Comparison of ENCODE assay signal across 1 cellular context in the genomic region with DNA sequence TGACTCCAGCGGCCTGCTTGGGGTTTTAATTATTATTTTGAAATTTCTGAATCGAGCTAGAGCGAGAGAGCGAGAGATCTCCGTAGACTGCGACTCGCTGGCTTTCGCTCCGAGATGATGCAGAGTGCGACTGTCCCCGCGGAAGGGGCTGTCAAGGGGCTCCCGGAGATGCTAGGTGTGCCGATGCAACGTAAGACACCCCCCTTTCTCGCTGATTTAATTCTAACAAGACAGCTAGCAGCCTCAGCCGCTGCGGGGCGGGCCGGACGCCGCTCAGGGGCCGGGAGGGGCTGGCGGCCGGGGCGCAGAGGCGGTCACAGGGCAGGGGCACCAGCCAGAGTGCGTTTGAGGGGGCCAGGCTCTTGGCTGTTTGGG.
TF ChIP-seq lines count a peak whose summit lies in the region.

No MANE protein-coding gene starts in this region.

TF ChIP-seq in HEK293T, 16 proteins besides CTCF, POLR2A, EP300 and RAD21 (continued from another document):
- TF ChIP-seq BHLHE40 (IDR thresholded peaks at IDR 0.05; ENCODE audit: borderline replicate concordance) (no peak), SP1 (IDR thresholded peaks at IDR 0.05) (no peak), CTBP1 (IDR thresholded peaks at IDR 0.05; ENCODE audit: borderline replicate concordance) (no peak)
